Comparison of ENCODE assay signal across 9 cellular contexts in the genomic region with DNA sequence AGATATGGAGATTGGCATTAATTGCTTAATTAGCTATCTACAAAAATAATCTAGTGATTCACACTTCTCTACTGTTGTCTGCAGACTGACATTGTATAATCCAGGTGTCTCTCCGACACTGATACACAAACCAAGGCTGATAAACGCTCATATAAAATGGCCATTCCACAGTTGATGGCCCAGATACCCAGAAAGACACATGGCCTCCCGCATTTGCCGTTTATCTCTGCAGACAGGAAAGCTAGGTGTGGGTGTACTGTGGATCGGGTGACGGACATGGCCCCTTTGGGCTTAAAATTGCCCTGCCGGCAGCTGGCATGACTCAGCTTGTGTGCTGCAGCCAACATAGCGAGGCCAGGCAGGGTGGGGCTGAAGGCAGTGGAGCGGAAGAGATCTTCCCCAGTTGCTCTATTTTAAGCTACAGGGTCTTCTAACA. TPM values are rescaled to one million over a fixed set of nuclear protein-coding genes. Genes with fewer than 3 reads are reported as not detected.
DNase-seq lines count a peak whose midpoint lies in the region; ATAC-seq and TF ChIP-seq lines count a peak whose summit lies in the region.
"Had no signal": no experiment of that assay in that cellular context is flagged by ENCODE, and none has a peak within 500 bp of the region (broad histone marks: within the 10 kb centered on the region; RNA-seq: fewer than 3 reads in every experiment).

No MANE protein-coding gene starts in this region.

- H3K4me3 Mint-ChIP-seq in chondrocyte (ENCODE audit: unreplicated experiment) (no peak overlapping the region), nephron (peak overlapping the region in 1 of 3 experiments; percentile 2)

- peak overlapping the region; percentile 52 for H3K27ac Mint-ChIP-seq in chondrocyte (ENCODE audit: unreplicated experiment)
- H3K27ac Mint-ChIP-seq in nephron: peak overlapping the region; percentile 13 to 82 (median 29)

- H3K36me3 Mint-ChIP-seq in chondrocyte (ENCODE audit: low read depth) (no peaks in the 10 kb centered on the region), nephron (ENCODE audit: low read depth) (no peaks in the 10 kb centered on the region)

- no peaks in the 10 kb centered on the region for H3K27me3 Mint-ChIP-seq in chondrocyte (ENCODE audit: low read depth)
- peaks cover 8% of the 10 kb centered on the region for H3K27me3 Mint-ChIP-seq in nephron (ENCODE audit: low read depth)

- H3K4me1 Mint-ChIP-seq in chondrocyte (ENCODE audit: low read depth): peaks cover 45% of the 10 kb centered on the region
- peaks cover 24% of the 10 kb centered on the region for H3K4me1 Mint-ChIP-seq in nephron

- H3K9me3 Mint-ChIP-seq in chondrocyte (ENCODE audit: low read depth): no peaks in the 10 kb centered on the region
- no peaks in the 10 kb centered on the region for H3K9me3 Mint-ChIP-seq in nephron

- DNase-seq in EL: peak; percentile 54
- peak; percentile 62 for DNase-seq in NCI-H748 treated with DMSO at 0.1 percent for 48 hours (lab: John Stamatoyannopoulos, UW)
- no peak for DNase-seq in chondrocyte (ENCODE audit: low spot score)
- no peak for DNase-seq in stimulated activated naive CD4-positive, alpha-beta T cell (lab: John Stamatoyannopoulos, UW)
- DNase-seq in HuH-7 (ENCODE audit: low spot score): no peak
- DNase-seq: pancreas had no signal

- TF ChIP-seq CTCF in chondrocyte (IDR thresholded peaks at IDR 0.05) (no peak), nephron (IDR thresholded peaks at IDR 0.05; ENCODE audit: unreplicated experiment in 3 of 3) (no peak)

- ATAC-seq in GM19467 (IDR thresholded peaks at IDR 0.05; ENCODE audit: unreplicated experiment) (peak; percentile 46), HG03460 (IDR thresholded peaks at IDR 0.05; ENCODE audit: unreplicated experiment) (peak; percentile 45)

RNA-seq across cellular contexts. Expression of a gene that starts 18.5 kb away (rescaled TPM):
- total RNA-seq in chondrocyte: 4.1 to 9.9 TPM (median 8.0 TPM) in 3 replicates

Comparison
In these comparisons a context has a peak if more than half of its experiments do, and no peak if none do; other contexts are left out.
1. DNase-seq: peak in EL (single experiment) and NCI-H748 treated with DMSO at 0.1 percent for 48 hours (single experiment); none in chondrocyte (single experiment), stimulated activated naive CD4-positive, alpha-beta T cell (0 of 6) and HuH-7 (single experiment).